ENCODE assay signal across 7 cellular contexts in the genomic region with DNA sequence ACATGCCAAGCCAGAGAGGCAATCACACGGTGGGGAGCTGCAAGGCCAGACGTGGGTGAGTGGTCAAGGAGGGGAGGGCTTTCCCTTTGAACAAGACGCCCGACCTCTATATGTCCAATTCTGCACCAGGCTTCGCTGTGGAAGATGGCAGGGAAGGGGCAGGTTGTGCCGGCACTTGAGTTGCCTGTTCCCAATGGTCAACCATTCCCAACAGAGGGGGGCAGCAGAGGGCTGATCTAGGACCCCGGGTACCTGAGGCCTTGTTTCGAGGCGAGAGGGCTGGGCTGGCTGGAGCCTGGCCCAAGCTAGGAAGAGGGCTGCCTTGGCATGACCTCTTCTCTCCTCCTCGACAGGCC.
DNase-seq lines count a peak whose midpoint lies in the region; ATAC-seq and TF ChIP-seq lines count a peak whose summit lies in the region.

No MANE protein-coding gene starts in this region.

- no peaks in the 10 kb centered on the region for H3K4me1 ChIP-seq in stomach

- DNase-seq in GM12865 (ENCODE audit: low read depth) (peak; percentile 42), NCI-H2227 (lab: John Stamatoyannopoulos, UW; ENCODE audit: unreplicated experiment) (peak; percentile 62), amniotic epithelial cell (ENCODE audit: low read depth) (peak; percentile 44), iPS-NIHi7 (ENCODE audit: extremely low spot score) (peak; percentile 88), stomach (peak; percentile 69), Ammon's horn (ENCODE audit: low spot score) (no peak)

- peak; percentile 47 for TF ChIP-seq CTCF in GM12865 (IDR thresholded peaks at IDR 0.05; ENCODE audit: insufficient read depth, low read depth, low read length, missing control alignments)
- peak in 5 of 7 experiments; percentile 24 to 46 (median 35) for TF ChIP-seq CTCF in stomach (IDR thresholded peaks at IDR 0.05)

- TF ChIP-seq POLR2A in stomach (IDR thresholded peaks at IDR 0.05): no peak

- no peaks in the 10 kb centered on the region for H3K36me3 ChIP-seq in stomach

- no peak for TF ChIP-seq EP300 in stomach (IDR thresholded peaks at IDR 0.05)

- no peak overlapping the region for H3K27ac ChIP-seq in stomach

- intact Hi-C loops in stomach (cut with DNase I; ENCODE audit: low total_unique reads): loop anchor here (5.0 kb wide), 1 partner anchor 43 kb away; no protein-coding TSS in a partner anchor

- H3K4me3 ChIP-seq in GM12865 (ENCODE audit: low read depth, low read length) (no peak overlapping the region), stomach (no peak overlapping the region)

- WGBS in stomach, 5 donors: 36 to 55% (median 40%) methylated on average over 9 to 10 of the region's 10 CpGs

- H3K9me3 ChIP-seq in stomach: no peaks in the 10 kb centered on the region

- no peak for ATAC-seq in HG03045 (IDR thresholded peaks at IDR 0.05; ENCODE audit: unreplicated experiment)

- peaks cover 0 to 22% (median 0%) of the 10 kb centered on the region in 3 donors for H3K27me3 ChIP-seq in stomach
